In genomic region chr11:34492806-34493414, GRCh38 we compare ENCODE assay signal across 8 cellular contexts. TPM values are rescaled to one million over a fixed set of nuclear protein-coding genes. Genes with fewer than 3 reads are reported as not detected.
A peak's percentile ranks its signal among the peaks of the same experiment; 100 is the strongest.
DNase-seq lines count a peak whose midpoint lies in the region; ATAC-seq and TF ChIP-seq lines count a peak whose summit lies in the region.

No MANE protein-coding gene starts in this region.

- peak; percentile 61 for TF ChIP-seq RAD21 in neural cell (conservative IDR thresholded peaks at IDR 0.05)

- H3K4me2 ChIP-seq in neural cell (ENCODE audit: low read length): no peak overlapping the region

- H3K4me3 ChIP-seq in esophagus squamous epithelium: no peak overlapping the region
- no peak overlapping the region for H3K4me3 ChIP-seq in neural cell (ENCODE audit: low read length)

- WGBS in esophagus squamous epithelium, 2 donors: 45 to 50% methylated on average over 8 of the region's 8 CpGs

- intact Hi-C loops in esophagus squamous epithelium (cut with DNase I): no loop called here

- TF ChIP-seq CTCF in GM20000 (IDR thresholded peaks at IDR 0.05; ENCODE audit: extremely low read depth, missing control alignments) (peak; percentile 75), esophagus squamous epithelium (IDR thresholded peaks at IDR 0.05) (peak; percentile 28 to 70 (median 64)), neural cell (IDR thresholded peaks at IDR 0.05; ENCODE audit: poor library complexity, severe bottlenecking) (peak; percentile 67)

- H2AFZ ChIP-seq in neural cell (ENCODE audit: low read depth, low read length): no peak overlapping the region

- no peaks in the 10 kb centered on the region for H3K9me2 ChIP-seq in neural cell (ENCODE audit: insufficient read depth, low read length)

- H3K9me3 ChIP-seq in esophagus squamous epithelium (no peaks in the 10 kb centered on the region), neural cell (ENCODE audit: low read length) (no peaks in the 10 kb centered on the region)

- no peaks in the 10 kb centered on the region for H3F3A ChIP-seq in neural cell (ENCODE audit: insufficient read depth, low read length, poor library complexity, severe bottlenecking)

- H3K79me2 ChIP-seq in neural cell (replicated peaks; ENCODE audit: insufficient read depth, low read length): no peaks in the 10 kb centered on the region

- no peaks in the 10 kb centered on the region for H3K4me1 ChIP-seq in esophagus squamous epithelium

- ATAC-seq in HG02840 (IDR thresholded peaks at IDR 0.05; ENCODE audit: low FRiP score, unreplicated experiment) (no peak), GM21447 (IDR thresholded peaks at IDR 0.05; ENCODE audit: unreplicated experiment) (no peak)

- no peak for TF ChIP-seq POLR2A in esophagus squamous epithelium (IDR thresholded peaks at IDR 0.05)

- H3K27ac ChIP-seq in esophagus squamous epithelium (no peak overlapping the region), neural cell (ENCODE audit: low read length) (no peak overlapping the region)

- no peak for TF ChIP-seq EP300 in neural cell (conservative IDR thresholded peaks at IDR 0.05; ENCODE audit: poor library complexity, severe bottlenecking)

- H3K36me3 ChIP-seq in esophagus squamous epithelium (no peaks in the 10 kb centered on the region), neural cell (ENCODE audit: insufficient read depth, low read length) (no peaks in the 10 kb centered on the region)

- peaks cover 0 to 33% (median 0%) of the 10 kb centered on the region in 4 donors for H3K27me3 ChIP-seq in esophagus squamous epithelium
- no peaks in the 10 kb centered on the region for H3K27me3 ChIP-seq in neural cell (ENCODE audit: insufficient read depth, low read depth, low read length)

- H3K9ac ChIP-seq in neural cell (ENCODE audit: low read length): no peak overlapping the region

- DNase-seq in AML-193 (lab: John Stamatoyannopoulos, UW): peak; percentile 79 to 84
- DNase-seq in GM20000 (ENCODE audit: low spot score): peak; percentile 69
- peak; percentile 70 for DNase-seq in NCI-H2227 treated with DMSO at 0.1 percent for 48 hours (lab: John Stamatoyannopoulos, UW)
- peak; percentile 58 for DNase-seq in activated CD4-positive, alpha-beta T cell treated with anti-CD3 and anti-CD28 coated beads for 48 hours
- no peak for DNase-seq in esophagus squamous epithelium (lab: John Stamatoyannopoulos, UW)

- no peaks in the 10 kb centered on the region for H4K20me1 ChIP-seq in neural cell (ENCODE audit: insufficient read depth)

TF ChIP-seq in neural cell, 6 proteins besides CTCF, POLR2A, EP300 and RAD21:
- TF ChIP-seq SMC3 (conservative IDR thresholded peaks at IDR 0.05; ENCODE audit: poor library complexity) (peak; percentile 61), EZH2 (IDR thresholded peaks at IDR 0.05; ENCODE audit: borderline replicate concordance, insufficient read depth, low read length, poor library complexity, severe bottlenecking) (no peak)

RNA-seq across cellular contexts. Expression of gene ELF5, which starts 20.7 kb away (rescaled TPM):
- 1 to 10 TPM in 1 of 4 donors, under 1 TPM in 3; 0.11 to 1.8 (median 0.32) TPM for total RNA-seq in esophagus squamous epithelium
- polyA plus RNA-seq in neural cell: not detected in 2 replicates
- not detected in 2 replicates for polyA minus RNA-seq in neural cell

RNA-seq across cellular contexts. Expression of gene CAT, which starts 54.2 kb away (rescaled TPM):
- 10 to 100 TPM; 21.9 to 99.0 (median 39.9) TPM for total RNA-seq in esophagus squamous epithelium
- 40.1 and 46.4 TPM in 2 replicates for polyA plus RNA-seq in neural cell
- 18.7 and 22.2 TPM in 2 replicates for polyA minus RNA-seq in neural cell
